Comparison of ENCODE assay signal across 19 cellular contexts in genomic region chr2:170696006-170696405, GRCh38. TPM values are rescaled to one million over a fixed set of nuclear protein-coding genes. Genes with fewer than 3 reads are reported as not detected.
DNase-seq lines count a peak whose midpoint lies in the region; ATAC-seq, FAIRE-seq and TF ChIP-seq lines count a peak whose summit lies in the region.
"Had no signal": no experiment of that assay in that cellular context is flagged by ENCODE, and none has a peak within 500 bp of the region (broad histone marks: within the 10 kb centered on the region; RNA-seq: fewer than 3 reads in every experiment).

No MANE protein-coding gene starts in this region.

- no peak for TF ChIP-seq CTCF in HepG2 (CRISPR knock-in tag; IDR thresholded peaks at IDR 0.05)
- TF ChIP-seq CTCF in right lobe of liver (IDR thresholded peaks at IDR 0.05) = no peak
- no peak for TF ChIP-seq CTCF in K562 (IDR thresholded peaks at IDR 0.05 in 2 of 3, conservative IDR thresholded peaks at IDR 0.05 in 1 of 3; ENCODE audit: insufficient read depth in 2 of 3, low read depth in 1 of 3, low read length in 3 of 3)
- TF ChIP-seq CTCF in neural progenitor cell (IDR thresholded peaks at IDR 0.05) = no peak

- DNase-seq in HepG2 (ENCODE audit: low spot score) (no peak), right lobe of liver (no peak), K562 (ENCODE audit: extremely low read depth in 1 of 4, low spot score in 3 of 4) (no peak), neural progenitor cell (ENCODE audit: low spot score) (no peak)
- no peak for DNase-seq in activated naive CD8-positive, alpha-beta T cell treated with anti-CD3 and anti-CD28 coated beads, Interleukin-2, amount 50 U/mL, for 24 hours
- DNase-seq in activated CD4-positive, alpha-beta T cell treated with anti-CD3 and anti-CD28 coated beads, Interleukin-2, amount 50 U/mL, for 4 hours = no peak
- DNase-seq: EL, H7, NCI-H1436 treated with DMSO at 0.1 percent for 48 hours, NCI-H2029 treated with DMSO at 0.1 percent for 48 hours, NCI-H226, NCI-H774, RPMI8226, SIG-M5 had no signal

- H3K9me3 Mint-ChIP-seq in neural progenitor cell = no peaks in the 10 kb centered on the region
- no peaks in the 10 kb centered on the region for H3K9me3 Mint-ChIP-seq in activated naive CD8-positive, alpha-beta T cell treated with anti-CD3 and anti-CD28 coated beads, Interleukin-2, amount 50 U/mL, for 24 hours

- ATAC-seq in HepG2 (0 out of 3 replicates have a peak, but pooled peaks have one; percentile 12), right lobe of liver (no peak), K562 (no peak), GM21619 (IDR thresholded peaks at IDR 0.05; ENCODE audit: unreplicated experiment) (no peak), GM18867 (IDR thresholded peaks at IDR 0.05; ENCODE audit: unreplicated experiment) (no peak)
- ATAC-seq in activated naive CD8-positive, alpha-beta T cell treated with anti-CD3 and anti-CD28 coated beads, Interleukin-2, amount 50 U/mL, for 24 hours = no peak

- H3K4me1 Mint-ChIP-seq in neural progenitor cell = peaks cover 39% of the 10 kb centered on the region
- no peaks in the 10 kb centered on the region for H3K4me1 Mint-ChIP-seq in activated naive CD8-positive, alpha-beta T cell treated with anti-CD3 and anti-CD28 coated beads, Interleukin-2, amount 50 U/mL, for 24 hours
- H3K4me1 Mint-ChIP-seq: IgD-negative memory B cell had no signal

- TF ChIP-seq POLR2A in HepG2 (IDR thresholded peaks at IDR 0.05; ENCODE audit: insufficient read depth in 1 of 2, low read depth in 2 of 2, low read length in 2 of 2) (no peak), right lobe of liver (IDR thresholded peaks at IDR 0.05) (no peak), K562 (conservative IDR thresholded peaks at IDR 0.05) (no peak)

- peaks cover 5% of the 10 kb centered on the region for H3K27me3 Mint-ChIP-seq in neural progenitor cell (ENCODE audit: insufficient read depth, low read depth)
- H3K27me3 Mint-ChIP-seq in activated naive CD8-positive, alpha-beta T cell treated with anti-CD3 and anti-CD28 coated beads, Interleukin-2, amount 50 U/mL, for 24 hours = peaks cover 3% of the 10 kb centered on the region

- FAIRE-seq in HepG2 (lab: Jason Lieb, UNC) = no peak
- no peak for FAIRE-seq in K562 (lab: Jason Lieb, UNC)

- no peak overlapping the region for H2AFZ ChIP-seq in HepG2 (ENCODE audit: low read length)
- H2AFZ ChIP-seq in K562 (ENCODE audit: low read depth, low read length) = no peak overlapping the region
- H2AFZ ChIP-seq in neural progenitor cell (replicated peaks) = no peak overlapping the region

- H3K9me3 ChIP-seq in HepG2 (ENCODE audit: low read length) (no peaks in the 10 kb centered on the region), right lobe of liver (no peaks in the 10 kb centered on the region), K562 (replicated peaks; ENCODE audit: control insufficient read depth, insufficient read depth, low read depth, low read length) (no peaks in the 10 kb centered on the region), neural progenitor cell (ENCODE audit: low read depth) (no peaks in the 10 kb centered on the region)

- TF ChIP-seq EP300 in HepG2 (IDR thresholded peaks at IDR 0.05; ENCODE audit: low read depth in 2 of 2, low read length in 2 of 2) (no peak), HepG2 (CRISPR knock-in tag; IDR thresholded peaks at IDR 0.05; ENCODE audit: borderline replicate concordance) (no peak), K562 (IDR thresholded peaks at IDR 0.05; ENCODE audit: low read length) (no peak)

- H3K27ac Mint-ChIP-seq in neural progenitor cell = peak overlapping the region; percentile 67
- no peak overlapping the region for H3K27ac Mint-ChIP-seq in activated naive CD8-positive, alpha-beta T cell treated with anti-CD3 and anti-CD28 coated beads, Interleukin-2, amount 50 U/mL, for 24 hours
- H3K27ac Mint-ChIP-seq: IgD-negative memory B cell had no signal

- peaks cover 18% of the 10 kb centered on the region for H3K4me1 ChIP-seq in HepG2 (ENCODE audit: insufficient read depth, low read length)
- no peaks in the 10 kb centered on the region for H3K4me1 ChIP-seq in right lobe of liver
- H3K4me1 ChIP-seq in K562 (replicated peaks in 1 of 2; ENCODE audit: control insufficient read depth in 2 of 2, insufficient read depth in 2 of 2, low read length in 2 of 2) = no peaks in the 10 kb centered on the region; a peak in 2 of 5 replicates
- peaks cover 28% of the 10 kb centered on the region for H3K4me1 ChIP-seq in neural progenitor cell

- H3K9me1 ChIP-seq in K562 (ENCODE audit: control insufficient read depth, insufficient read depth, low read length) = no peaks in the 10 kb centered on the region

- intact Hi-C loops in HepG2 (cut with micrococcal nuclease; ENCODE audit: unreplicated experiment) (no loop called here), right lobe of liver (cut with DNase I) (no loop called here), K562 (cut with micrococcal nuclease) (no loop called here)

- H3K36me3 Mint-ChIP-seq in neural progenitor cell = no peaks in the 10 kb centered on the region
- H3K36me3 Mint-ChIP-seq in activated naive CD8-positive, alpha-beta T cell treated with anti-CD3 and anti-CD28 coated beads, Interleukin-2, amount 50 U/mL, for 24 hours (ENCODE audit: low read depth) = no peaks in the 10 kb centered on the region
- H3K36me3 Mint-ChIP-seq: IgD-negative memory B cell had no signal

- H3K4me2 ChIP-seq in HepG2 (ENCODE audit: low read depth, low read length) (no peak overlapping the region), K562 (ENCODE audit: insufficient read depth, low read length) (no peak overlapping the region), neural progenitor cell (peak overlapping the region; percentile 3)

- H3F3A ChIP-seq in neural progenitor cell (ENCODE audit: low read depth) = peaks cover 19% of the 10 kb centered on the region

- H4K20me1 ChIP-seq in HepG2 (ENCODE audit: insufficient read depth, low read length) = no peaks in the 10 kb centered on the region
- H4K20me1 ChIP-seq in K562 (replicated peaks; ENCODE audit: control insufficient read depth, insufficient read depth, low read length) = no peaks in the 10 kb centered on the region
- H4K20me1 ChIP-seq in neural progenitor cell (ENCODE audit: low read depth) = no peaks in the 10 kb centered on the region

- H3K36me3 ChIP-seq in HepG2 (replicated peaks in 1 of 2; ENCODE audit: control insufficient read depth in 1 of 2, insufficient read depth in 2 of 2, low read length in 2 of 2) (no peaks in the 10 kb centered on the region), right lobe of liver (no peaks in the 10 kb centered on the region), K562 (ENCODE audit: control insufficient read depth, insufficient read depth, low read length) (no peaks in the 10 kb centered on the region), neural progenitor cell (no peaks in the 10 kb centered on the region)

- BruUV-seq in HepG2 (replicated peaks; lab: Mats Ljungman, UMichigan) (no TSS peak), K562 (replicated peaks; lab: Mats Ljungman, UMichigan) (no TSS peak)

- H3K9ac ChIP-seq in HepG2 (ENCODE audit: insufficient read depth, low read depth, low read length) (no peak overlapping the region), K562 (ENCODE audit: insufficient read depth in 1 of 2, low read depth in 2 of 2, low read length in 2 of 2) (no peak overlapping the region), neural progenitor cell (no peak overlapping the region)

- no peak overlapping the region for H3K4me3 Mint-ChIP-seq in neural progenitor cell
- no peak overlapping the region for H3K4me3 Mint-ChIP-seq in activated naive CD8-positive, alpha-beta T cell treated with anti-CD3 and anti-CD28 coated beads, Interleukin-2, amount 50 U/mL, for 24 hours

- POLR2A ChIA-PET in HepG2 (lab: Yijun Ruan, JAX) (interaction anchor here (0.5 to 1.7 kb wide), 3 partner anchors 15 to 30 kb away, joined by 3 to 4 read pairs (median 3); no protein-coding TSS in a partner anchor), K562 (lab: Yijun Ruan, JAX) (interaction anchor here (0.5 to 1.7 kb wide), 5 partner anchors 8 to 1411 kb away, joined by 3 to 7 read pairs (median 3); no protein-coding TSS in a partner anchor)

- H3K27ac ChIP-seq in HepG2 (ENCODE audit: extremely low read length, insufficient read depth, low read length) (no peak overlapping the region), right lobe of liver (no peak overlapping the region), K562 (ENCODE audit: extremely low read depth, low read depth, low read length) (no peak overlapping the region), neural progenitor cell (no peak overlapping the region)
- H3K27ac ChIP-seq: C4-2B had no signal

- CTCF ChIA-PET in HepG2 (lab: Yijun Ruan, JAX; ENCODE audit: low intra/inter-chr PET ratio, low total read pairs) = no interaction called here
- CTCF ChIA-PET in K562 (lab: Yijun Ruan, JAX; ENCODE audit: low intra/inter-chr PET ratio) = no interaction called here

- WGBS in HepG2 (ENCODE audit: low lambda C conversion rate) = 91% methylated on average over 3 of the region's 3 CpGs
- WGBS in right lobe of liver (ENCODE audit: insufficient coverage, low coverage, low lambda C conversion rate, missing lambda C conversion rate) = 78% methylated on average over 3 of the region's 3 CpGs
- WGBS in K562 (ENCODE audit: insufficient coverage, low coverage, missing lambda C conversion rate) = 18% methylated on average over 3 of the region's 3 CpGs

- in situ Hi-C loops in HepG2 (cut with HindIII; ENCODE audit: extremely low pct_ligation_motif_present, low pct_unique_long_range_greater_than_20kb) = no loop called here
- in situ Hi-C loops in K562 (cut with MboI) = no loop called here

- H3K4me3 ChIP-seq in HepG2 (replicated peaks in 1 of 3; ENCODE audit: insufficient read depth in 1 of 3, low read depth in 2 of 3, low read length in 3 of 3) = no peak overlapping the region
- no peak overlapping the region for H3K4me3 ChIP-seq in right lobe of liver
- H3K4me3 ChIP-seq in K562 = no peak overlapping the region
- no peak overlapping the region for H3K4me3 ChIP-seq in neural progenitor cell

- H3K79me2 ChIP-seq in HepG2 (ENCODE audit: insufficient read depth, low read length) (no peaks in the 10 kb centered on the region), K562 (ENCODE audit: control insufficient read depth, insufficient read depth, low read length) (no peaks in the 10 kb centered on the region), neural progenitor cell (ENCODE audit: low read depth) (no peaks in the 10 kb centered on the region)

- no peaks in the 10 kb centered on the region for H3K27me3 ChIP-seq in HepG2 (ENCODE audit: control insufficient read depth in 1 of 2, insufficient read depth in 2 of 2, low read length in 2 of 2)
- no peaks in the 10 kb centered on the region for H3K27me3 ChIP-seq in right lobe of liver
- no peaks in the 10 kb centered on the region for H3K27me3 ChIP-seq in K562 (ENCODE audit: control insufficient read depth in 2 of 2, insufficient read depth in 2 of 2, low read length in 2 of 2)
- no peaks in the 10 kb centered on the region for H3K27me3 ChIP-seq in neural progenitor cell

- no peak for TF ChIP-seq RAD21 in HepG2 (CRISPR knock-in tag; IDR thresholded peaks at IDR 0.05)
- TF ChIP-seq RAD21 in K562 (CRISPR knock-in tag; conservative IDR thresholded peaks at IDR 0.05 in 1 of 2, IDR thresholded peaks at IDR 0.05 in 1 of 2) = no peak

RNA-seq across cellular contexts. Expression of gene SP5, which starts 19.1 kb away (rescaled TPM):
- total RNA-seq in HepG2 (2016; rRNA removed; fragmentation: Illumina TruSeq; extraction: Trizol) (86.9 and 119 TPM in 2 replicates), right lobe of liver (10 to 100 TPM in 1 of 6 experiments, 1 to 10 TPM in 5; 1.4 to 16.0 (median 1.9) TPM), K562 (2014; rRNA removed) (0.59 and 0.65 TPM in 2 replicates), K562 (2014; rRNA removed; fragmentation: Illumina TruSeq; extraction: Trizol) (0.07 TPM in 1 of 2 replicates, not detected in the other), K562 (2015; rRNA removed; fragmentation: Illumina TruSeq; extraction: Trizol) (0.25 and 0.30 TPM in 2 replicates), K562 (2021) (1.7 and 1.8 TPM in 2 replicates), neural progenitor cell (ENCODE audit: low replicate concordance) (3.0 and 8.5 TPM in 2 replicates)
- 64.4 and 65.1 TPM in 2 replicates for total RNA-seq in HepG2 (2016; cell fraction: cytosol; rRNA removed; fragmentation: Illumina TruSeq; extraction: Trizol; ENCODE audit: low read depth)
- 88.6 and 124 TPM in 2 replicates for total RNA-seq in HepG2 (2016; cell fraction: insoluble cytoplasmic fraction; rRNA removed; fragmentation: Illumina TruSeq; extraction: Trizol)
- total RNA-seq in HepG2 (2016; cell fraction: membrane; rRNA removed; fragmentation: Illumina TruSeq; extraction: Trizol) = 116 and 154 TPM in 2 replicates
- total RNA-seq in HepG2 (2016; cell fraction: nucleus; rRNA removed; fragmentation: Illumina TruSeq; extraction: Trizol) = 66.7 and 66.9 TPM in 2 replicates
- polyA plus RNA-seq in HepG2 (2011; rRNA removed) (50.8 and 52.3 TPM in 2 replicates), K562 (2011; rRNA removed) (0.06 and 0.31 TPM in 2 replicates), K562 (2014; fragmentation: Illumina TruSeq; extraction: Trizol) (not detected in 2 replicates), K562 (2014; fragmentation: Nextera tagmentation; extraction: Ambion mirVana) (under 1 TPM; 0.03 TPM), K562 (2014; rRNA removed) (0.67 and 0.99 TPM in 2 replicates)
- polyA plus RNA-seq in HepG2 (2011; cell fraction: cytosol; rRNA removed) = 37.8 and 80.3 TPM in 2 replicates
- 69.4 and 108 TPM in 2 replicates for polyA plus RNA-seq in HepG2 (2011; cell fraction: nucleus; rRNA removed)
- polyA plus RNA-seq in HepG2 (2012) = 78.5 and 105 TPM in 2 replicates
- polyA plus RNA-seq in HepG2 (2016; cell fraction: cytosol; fragmentation: Illumina TruSeq; extraction: Trizol; ENCODE audit: low read depth) = 52.2 and 60.9 TPM in 2 replicates
- 151 and 153 TPM in 2 replicates for polyA plus RNA-seq in HepG2 (2016; cell fraction: insoluble cytoplasmic fraction; fragmentation: Illumina TruSeq; extraction: Trizol; ENCODE audit: low read depth)
- 94.4 and 101 TPM in 2 replicates for polyA plus RNA-seq in HepG2 (2016; cell fraction: membrane; fragmentation: Illumina TruSeq; extraction: Trizol; ENCODE audit: low read depth)
- polyA plus RNA-seq in HepG2 (2016; cell fraction: nucleus; fragmentation: Illumina TruSeq; extraction: Trizol; ENCODE audit: insufficient read depth, low read depth) = 128 and 147 TPM in 2 replicates
- polyA minus RNA-seq in HepG2 (2011; rRNA and poly(A)+ RNA removed; ENCODE audit: low replicate concordance) = 0.09 and 136 TPM in 2 replicates
- polyA minus RNA-seq in HepG2 (2011; cell fraction: cytosol; rRNA and poly(A)+ RNA removed) = 71.0 and 98.0 TPM in 2 replicates
- 42.4 and 69.9 TPM in 2 replicates for polyA minus RNA-seq in HepG2 (2011; cell fraction: nucleus; rRNA and poly(A)+ RNA removed)
- total RNA-seq in K562 (2011; cell fraction: chromatin; rRNA removed; ENCODE audit: low replicate concordance) = not detected in 2 replicates
- total RNA-seq in K562 (2011; cell fraction: nucleolus; rRNA removed) = 0.26 TPM in 1 of 2 replicates, not detected in the other
- 0.31 TPM in 1 of 2 replicates, not detected in the other for total RNA-seq in K562 (2011; cell fraction: nucleoplasm; rRNA removed)
- 0.22 and 0.57 TPM in 2 replicates for polyA plus RNA-seq in K562 (2011; cell fraction: cytosol; rRNA removed)
- polyA plus RNA-seq in K562 (2011; cell fraction: nucleus; rRNA removed) = 0.24 and 0.46 TPM in 2 replicates
- 0.78 and 1.1 TPM in 2 replicates for polyA plus RNA-seq in K562 (2012)
- 0.09 TPM in 1 of 2 replicates, not detected in the other for polyA minus RNA-seq in K562 (2011; rRNA and poly(A)+ RNA removed)
- not detected in 2 replicates for polyA minus RNA-seq in K562 (2011; cell fraction: cytosol; rRNA and poly(A)+ RNA removed)
- 0.27 and 1.1 TPM in 2 replicates for polyA minus RNA-seq in K562 (2011; cell fraction: nucleus; rRNA and poly(A)+ RNA removed)
- total RNA-seq: A673 had no signal
- polyA plus RNA-seq: IgD-negative memory B cell had no signal
